1 cellular context compared by ENCODE assay signal in the genomic region with DNA sequence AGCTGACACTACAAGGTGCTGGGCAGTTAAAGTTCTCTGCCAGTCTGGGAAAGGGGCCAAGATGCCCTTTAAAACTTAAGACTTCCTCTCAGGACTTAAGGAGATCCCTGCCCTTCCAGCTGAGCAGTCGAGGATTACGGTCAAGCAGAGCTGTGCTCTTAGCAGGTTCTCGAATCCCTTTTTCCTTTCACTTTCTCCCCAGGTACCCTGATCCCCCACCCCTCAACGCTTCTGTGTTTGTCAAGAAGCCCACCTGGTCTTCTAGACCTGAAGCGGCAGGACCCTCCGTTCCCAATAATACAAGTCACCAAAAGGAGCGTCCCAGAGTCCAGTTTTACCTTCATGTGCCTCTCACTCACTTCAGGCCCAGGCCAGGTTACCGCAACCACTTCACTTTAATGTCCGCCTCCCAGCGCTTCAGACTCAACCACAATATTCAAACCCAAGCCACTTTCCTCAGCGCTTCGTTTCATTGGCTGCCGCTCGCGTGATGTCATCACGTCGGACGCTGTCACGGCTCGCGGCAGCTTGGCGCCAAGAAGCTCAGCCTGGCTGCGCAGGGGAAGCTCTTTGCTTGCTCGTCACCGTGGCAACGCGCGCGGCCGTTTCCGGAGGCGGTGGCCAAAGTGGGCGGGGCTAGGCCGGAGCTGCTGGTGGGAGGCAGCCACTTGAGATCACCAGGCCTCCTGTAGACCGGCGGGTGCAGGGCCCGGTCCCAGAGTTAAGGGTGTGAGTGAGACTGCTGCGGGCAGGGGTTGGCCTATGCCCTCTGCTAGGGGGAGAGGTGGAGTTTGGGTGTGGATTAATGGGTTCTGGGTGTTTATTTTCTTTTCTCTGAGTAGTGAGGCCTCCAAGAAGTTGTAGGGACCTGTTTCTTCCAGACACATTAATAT.
TF ChIP-seq lines count a peak whose summit lies in the region.

TSS of gene KIF18A (minus strand) at position 431 of the 893 bp plus-strand sequence. CDS start 10,209 bp downstream, outside the sequence.
TSS of gene METTL15 (plus strand) at position 663 of the 893 bp plus-strand sequence. CDS start 4,947 bp downstream, outside the sequence.

TF ChIP-seq in HepG2, 621 proteins besides CTCF, POLR2A, EP300 and RAD21 (continued from another document and continues in another):
- TF ChIP-seq, protein P1, sequence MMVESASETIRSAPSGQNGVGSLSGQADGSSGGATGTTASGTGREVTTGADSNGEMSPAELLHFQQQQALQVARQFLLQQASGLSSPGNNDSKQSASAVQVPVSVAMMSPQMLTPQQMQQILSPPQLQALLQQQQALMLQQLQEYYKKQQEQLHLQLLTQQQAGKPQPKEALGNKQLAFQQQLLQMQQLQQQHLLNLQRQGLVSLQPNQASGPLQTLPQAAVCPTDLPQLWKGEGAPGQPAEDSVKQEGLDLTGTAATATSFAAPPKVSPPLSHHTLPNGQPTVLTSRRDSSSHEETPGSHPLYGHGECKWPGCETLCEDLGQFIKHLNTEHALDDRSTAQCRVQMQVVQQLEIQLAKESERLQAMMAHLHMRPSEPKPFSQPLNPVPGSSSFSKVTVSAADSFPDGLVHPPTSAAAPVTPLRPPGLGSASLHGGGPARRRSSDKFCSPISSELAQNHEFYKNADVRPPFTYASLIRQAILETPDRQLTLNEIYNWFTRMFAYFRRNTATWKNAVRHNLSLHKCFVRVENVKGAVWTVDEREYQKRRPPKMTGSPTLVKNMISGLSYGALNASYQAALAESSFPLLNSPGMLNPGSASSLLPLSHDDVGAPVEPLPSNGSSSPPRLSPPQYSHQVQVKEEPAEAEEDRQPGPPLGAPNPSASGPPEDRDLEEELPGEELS (CRISPR knock-in tag; IDR thresholded peaks at IDR 0.05) = peak; percentile 47; the same call in 1 of the 2 replicates
- TF ChIP-seq ZNF615 (CRISPR knock-in tag; IDR thresholded peaks at IDR 0.05; ENCODE audit: borderline replicate concordance) (no peak), DPF2 (CRISPR knock-in tag; IDR thresholded peaks at IDR 0.05; ENCODE audit: borderline replicate concordance, low read depth) (no peak), MZF1 (CRISPR knock-in tag; IDR thresholded peaks at IDR 0.05; ENCODE audit: borderline replicate concordance) (no peak), ZFP37 (CRISPR knock-in tag; IDR thresholded peaks at IDR 0.05; ENCODE audit: borderline replicate concordance) (no peak), POLR2G (IDR thresholded peaks at IDR 0.05; ENCODE audit: low read depth, low read length) (peak; percentile 87), HNF1B (CRISPR knock-in tag; IDR thresholded peaks at IDR 0.05) (peak; percentile 74), IRF1 (CRISPR knock-in tag; IDR thresholded peaks at IDR 0.05; ENCODE audit: low read depth) (no peak), ZNF792 (CRISPR knock-in tag; IDR thresholded peaks at IDR 0.05) (no peak), FOXJ3 (CRISPR knock-in tag; IDR thresholded peaks at IDR 0.05; ENCODE audit: borderline replicate concordance) (peak; percentile 54; the same call in 1 of the 2 replicates), ZNF674 (CRISPR knock-in tag; IDR thresholded peaks at IDR 0.05; ENCODE audit: low read depth) (no peak), MLX (CRISPR knock-in tag; IDR thresholded peaks at IDR 0.05) (no peak), REXO4 (CRISPR knock-in tag; IDR thresholded peaks at IDR 0.05; ENCODE audit: borderline replicate concordance) (no peak), IKZF5 (CRISPR knock-in tag; IDR thresholded peaks at IDR 0.05) (peak; percentile 38; the same call in 1 of the 2 replicates), ZNF224 (CRISPR knock-in tag; IDR thresholded peaks at IDR 0.05) (no peak), BCLAF1 (IDR thresholded peaks at IDR 0.05) (no peak), CREB1 (IDR thresholded peaks at IDR 0.05) (peak; percentile 98), CREB1 (CRISPR knock-in tag; IDR thresholded peaks at IDR 0.05) (peak; percentile 97), MLLT10 (CRISPR knock-in tag; IDR thresholded peaks at IDR 0.05) (no peak), TEAD3 (CRISPR knock-in tag; optimal IDR thresholded peaks at IDR 0.05; ENCODE audit: borderline replicate concordance) (peak; percentile 45), POGK (CRISPR knock-in tag; conservative IDR thresholded peaks at IDR 0.05) (peak; percentile 89), MYPOP (CRISPR knock-in tag; IDR thresholded peaks at IDR 0.05) (peak; percentile 62; the same call in 1 of the 2 replicates), ZNF558 (CRISPR knock-in tag; IDR thresholded peaks at IDR 0.05; ENCODE audit: borderline replicate concordance) (no peak), MTA1 (CRISPR knock-in tag; IDR thresholded peaks at IDR 0.05; ENCODE audit: borderline replicate concordance) (no peak), SP1 (IDR thresholded peaks at IDR 0.05) (no peak), SP1 (CRISPR knock-in tag; IDR thresholded peaks at IDR 0.05) (peak; percentile 89), CERS6 (CRISPR knock-in tag; IDR thresholded peaks at IDR 0.05) (no peak), ZNF292 (CRISPR knock-in tag; IDR thresholded peaks at IDR 0.05; ENCODE audit: borderline replicate concordance, low read depth) (0 out of 2 replicates have a peak, but pooled peaks have one; percentile 58), ATF7-NPFF (CRISPR knock-in tag; IDR thresholded peaks at IDR 0.05; ENCODE audit: low read depth) (peak; percentile 85), ZSCAN12 (CRISPR knock-in tag; IDR thresholded peaks at IDR 0.05) (no peak), HHEX (CRISPR knock-in tag; IDR thresholded peaks at IDR 0.05) (no peak), ZFP36L1 (CRISPR knock-in tag; IDR thresholded peaks at IDR 0.05) (peak; percentile 63; the same call in 1 of the 2 replicates), KLF6 (CRISPR knock-in tag; IDR thresholded peaks at IDR 0.05) (no peak), TRIM22 (IDR thresholded peaks at IDR 0.05) (no peak)
- TF ChIP-seq, protein P2, sequence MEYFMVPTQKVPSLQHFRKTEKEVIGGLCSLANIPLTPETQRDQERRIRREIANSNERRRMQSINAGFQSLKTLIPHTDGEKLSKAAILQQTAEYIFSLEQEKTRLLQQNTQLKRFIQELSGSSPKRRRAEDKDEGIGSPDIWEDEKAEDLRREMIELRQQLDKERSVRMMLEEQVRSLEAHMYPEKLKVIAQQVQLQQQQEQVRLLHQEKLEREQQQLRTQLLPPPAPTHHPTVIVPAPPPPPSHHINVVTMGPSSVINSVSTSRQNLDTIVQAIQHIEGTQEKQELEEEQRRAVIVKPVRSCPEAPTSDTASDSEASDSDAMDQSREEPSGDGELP (IDR thresholded peaks at IDR 0.05; ENCODE audit: borderline replicate concordance, low read depth) = peak; percentile 58; the same call in 1 of the 2 replicates
- TF ChIP-seq, protein P3, sequence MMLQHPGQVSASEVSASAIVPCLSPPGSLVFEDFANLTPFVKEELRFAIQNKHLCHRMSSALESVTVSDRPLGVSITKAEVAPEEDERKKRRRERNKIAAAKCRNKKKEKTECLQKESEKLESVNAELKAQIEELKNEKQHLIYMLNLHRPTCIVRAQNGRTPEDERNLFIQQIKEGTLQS (CRISPR knock-in tag; IDR thresholded peaks at IDR 0.05) = no peak
- TF ChIP-seq, protein P4, sequence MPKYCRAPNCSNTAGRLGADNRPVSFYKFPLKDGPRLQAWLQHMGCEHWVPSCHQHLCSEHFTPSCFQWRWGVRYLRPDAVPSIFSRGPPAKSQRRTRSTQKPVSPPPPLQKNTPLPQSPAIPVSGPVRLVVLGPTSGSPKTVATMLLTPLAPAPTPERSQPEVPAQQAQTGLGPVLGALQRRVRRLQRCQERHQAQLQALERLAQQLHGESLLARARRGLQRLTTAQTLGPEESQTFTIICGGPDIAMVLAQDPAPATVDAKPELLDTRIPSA (CRISPR knock-in tag; IDR thresholded peaks at IDR 0.05; ENCODE audit: borderline replicate concordance) = no peak
